Comparison of ENCODE assay signal across 26 cellular contexts in genomic region chr2:170503971-170504819, GRCh38.
DNase-seq lines count a peak whose midpoint lies in the region; ATAC-seq and TF ChIP-seq lines count a peak whose summit lies in the region.
"Had no signal": no experiment of that assay in that cellular context is flagged by ENCODE, and none has a peak within 500 bp of the region (broad histone marks: within the 10 kb centered on the region; RNA-seq: fewer than 3 reads in every experiment).

No MANE protein-coding gene starts in this region.

- H3K9me3 Mint-ChIP-seq in H9 (no peaks in the 10 kb centered on the region), nephron progenitor cell (no peaks in the 10 kb centered on the region)
- H3K9me3 Mint-ChIP-seq: activated T-cell treated with anti-CD3 and anti-CD28 coated beads, Interleukin-2, amount 50 U/mL, for 4 hours had no signal

- no peak overlapping the region for H2BK15ac ChIP-seq in H9 (ENCODE audit: low read depth, low read length)

- H3K36me3 Mint-ChIP-seq in H9 (ENCODE audit: insufficient read depth in 1 of 3, low read depth in 3 of 3) (no peaks in the 10 kb centered on the region), nephron progenitor cell (ENCODE audit: low read depth) (no peaks in the 10 kb centered on the region)

- H3K79me1 ChIP-seq in H9 (ENCODE audit: insufficient read depth, low read depth, low read length, poor library complexity, severe bottlenecking) = no peaks in the 10 kb centered on the region

- H3K23me2 ChIP-seq in H9 (ENCODE audit: insufficient read length, low read depth, low read length, poor library complexity, severe bottlenecking) = peaks cover 6% of the 10 kb centered on the region

- peaks cover 27% of the 10 kb centered on the region for H3K4me1 ChIP-seq in H9 (ENCODE audit: insufficient read depth, low read length)

- no peak overlapping the region for H3K4me3 ChIP-seq in fibroblast of pulmonary artery (replicated peaks; ENCODE audit: low read depth, low read length)
- H3K4me3 ChIP-seq: left lung, mucosa of descending colon, spleen, thoracic aorta had no signal

- no peak for DNase-seq in H9
- peak; percentile 45 for DNase-seq in astrocyte of the hippocampus (ENCODE audit: low read depth, low spot score)
- DNase-seq in fibroblast of pulmonary artery (ENCODE audit: low read depth) = peak; percentile 23
- DNase-seq in nephron progenitor cell = no peak
- DNase-seq: activated CD8-positive, alpha-beta memory T cell treated with anti-CD3 and anti-CD28 coated beads for 24 hours; activated naive CD4-positive, alpha-beta T cell treated with Interleukin-2 at 50 U/mL for 16 hours; activated T-cell treated with anti-CD3 and anti-CD28 coated beads, Interleukin-2, amount 50 U/mL, for 4 hours; amygdala; central memory CD4-positive, alpha-beta T cell; EL; GOT3; left lung; mucosa of descending colon; NCI-H1092; NCI-H1930; PC-3; retina; SHP77 treated with DMSO at 0.1 percent for 48 hours; spleen; stimulated activated CD4-positive, alpha-beta T cell treated with anti-CD3 and anti-CD28 coated beads, Interleukin-4, amount 100 ng/mL, for 1 hour; stimulated activated naive CD4-positive, alpha-beta T cell had no signal

- no peak overlapping the region for H3K9ac ChIP-seq in H9 (ENCODE audit: extremely low read depth, insufficient read length, low read length)

- H3K27ac Mint-ChIP-seq in H9 = peak overlapping the region in 1 of 3 experiments; percentile 91; a peak in 3 of 7 replicates
- H3K27ac Mint-ChIP-seq in nephron progenitor cell = peak overlapping the region; percentile 85

- H3K18ac ChIP-seq in H9 (ENCODE audit: insufficient read length, low read depth, low read length) = no peak overlapping the region

- no peak overlapping the region for H2AK5ac ChIP-seq in H9 (ENCODE audit: insufficient read length, low read length)

- no peak overlapping the region for H4K91ac ChIP-seq in H9 (ENCODE audit: insufficient read length, low read depth, low read length)

- H3K27me3 Mint-ChIP-seq in H9 (ENCODE audit: low read depth) (peaks cover 46% of the 10 kb centered on the region), nephron progenitor cell (ENCODE audit: low read depth, poor library complexity) (peaks cover 3% of the 10 kb centered on the region)

- no peak overlapping the region for H4K8ac ChIP-seq in H9 (replicated peaks; ENCODE audit: insufficient read length, low read depth, low read length)

- H3K9me3 ChIP-seq in H9 (ENCODE audit: control insufficient read depth, low read depth, low read length) = no peaks in the 10 kb centered on the region
- H3K9me3 ChIP-seq: left lung, mucosa of descending colon, spleen, thoracic aorta had no signal

- H3K4me1 Mint-ChIP-seq in H9 (peaks cover 54 to 59% of the 10 kb centered on the region in 2 experiments), nephron progenitor cell (peaks cover 78% of the 10 kb centered on the region)

- no peak overlapping the region for H3K4ac ChIP-seq in H9 (ENCODE audit: low read depth, low read length)

- H3K14ac ChIP-seq in H9 (ENCODE audit: insufficient read depth, low read length) = no peak overlapping the region

- no peak for ATAC-seq in HG03442 (IDR thresholded peaks at IDR 0.05; ENCODE audit: unreplicated experiment)
- no peak for ATAC-seq in HG03196 (IDR thresholded peaks at IDR 0.05; ENCODE audit: unreplicated experiment)
- ATAC-seq in GM19023 (IDR thresholded peaks at IDR 0.05; ENCODE audit: unreplicated experiment) = no peak
- ATAC-seq in HG02798 (IDR thresholded peaks at IDR 0.05; ENCODE audit: poor library complexity, unreplicated experiment) = no peak
- ATAC-seq: activated T-cell treated with anti-CD3 and anti-CD28 coated beads, Interleukin-2, amount 50 U/mL, for 4 hours; left lung; mucosa of descending colon; PC-3 had no signal

- peak overlapping the region; percentile 31 for H3K4me2 ChIP-seq in H9 (ENCODE audit: insufficient read depth, insufficient read length, low read length)

- no peak overlapping the region for H3T11ph ChIP-seq in H9 (ENCODE audit: low read length)

- H3K27ac ChIP-seq in H9 (ENCODE audit: insufficient read length, low read depth, low read length) = no peak overlapping the region
- H3K27ac ChIP-seq: left lung, thoracic aorta had no signal

- H3K27me3 ChIP-seq in H9 (ENCODE audit: insufficient read depth, low read length) = no peaks in the 10 kb centered on the region; the same call in 1 of the 2 replicates

- H2BK5ac ChIP-seq in H9 (ENCODE audit: insufficient read length, low read length) = no peak overlapping the region

- no peak overlapping the region for H2BK20ac ChIP-seq in H9 (ENCODE audit: low read depth, low read length, poor library complexity, severe bottlenecking)

- no peak overlapping the region for H3K23ac ChIP-seq in H9 (ENCODE audit: insufficient read length, low read depth, low read length)

- H3K4me3 Mint-ChIP-seq in H9 (peak overlapping the region in 1 of 2 experiments; percentile 45; a peak in 3 of 5 replicates), nephron progenitor cell (peak overlapping the region; percentile 67)
- H3K4me3 Mint-ChIP-seq: activated T-cell treated with anti-CD3 and anti-CD28 coated beads, Interleukin-2, amount 50 U/mL, for 4 hours had no signal

- H4K20me1 ChIP-seq in H9 (ENCODE audit: control insufficient read depth, insufficient read depth, insufficient read length) = no peaks in the 10 kb centered on the region

- H2AFZ ChIP-seq in H9 (ENCODE audit: low read length) = no peak overlapping the region

- H4K5ac ChIP-seq in H9 (ENCODE audit: insufficient read length, low read depth, low read length) = no peak overlapping the region

- no peaks in the 10 kb centered on the region for H3K79me2 ChIP-seq in H9 (ENCODE audit: insufficient read depth, low read length)

- H2BK120ac ChIP-seq in H9 (ENCODE audit: low read depth, low read length, poor library complexity, severe bottlenecking) = no peak overlapping the region

- no peak overlapping the region for H3K56ac ChIP-seq in H9 (ENCODE audit: insufficient read length, low read depth, low read length)

- TF ChIP-seq CTCF in H9 (conservative IDR thresholded peaks at IDR 0.05) (no peak), fibroblast of pulmonary artery (IDR thresholded peaks at IDR 0.05; ENCODE audit: low read length, missing control alignments) (no peak), nephron progenitor cell (IDR thresholded peaks at IDR 0.05) (no peak)

- no peak overlapping the region for H2BK12ac ChIP-seq in H9 (ENCODE audit: insufficient read length, low read depth, low read length)

- no CpG with 5 or more reads among the region's 15 CpGs for WGBS in H9 (ENCODE audit: extremely low coverage, insufficient read length, low lambda C conversion rate)

Comparison
In these comparisons a context has a peak if more than half of its experiments do, and no peak if none do; other contexts are left out.
1. DNase-seq: peak in astrocyte of the hippocampus (single experiment) and fibroblast of pulmonary artery (single experiment); none in H9 (single experiment) and nephron progenitor cell (single experiment).